15 cellular contexts compared by ENCODE assay signal in the genomic region with DNA sequence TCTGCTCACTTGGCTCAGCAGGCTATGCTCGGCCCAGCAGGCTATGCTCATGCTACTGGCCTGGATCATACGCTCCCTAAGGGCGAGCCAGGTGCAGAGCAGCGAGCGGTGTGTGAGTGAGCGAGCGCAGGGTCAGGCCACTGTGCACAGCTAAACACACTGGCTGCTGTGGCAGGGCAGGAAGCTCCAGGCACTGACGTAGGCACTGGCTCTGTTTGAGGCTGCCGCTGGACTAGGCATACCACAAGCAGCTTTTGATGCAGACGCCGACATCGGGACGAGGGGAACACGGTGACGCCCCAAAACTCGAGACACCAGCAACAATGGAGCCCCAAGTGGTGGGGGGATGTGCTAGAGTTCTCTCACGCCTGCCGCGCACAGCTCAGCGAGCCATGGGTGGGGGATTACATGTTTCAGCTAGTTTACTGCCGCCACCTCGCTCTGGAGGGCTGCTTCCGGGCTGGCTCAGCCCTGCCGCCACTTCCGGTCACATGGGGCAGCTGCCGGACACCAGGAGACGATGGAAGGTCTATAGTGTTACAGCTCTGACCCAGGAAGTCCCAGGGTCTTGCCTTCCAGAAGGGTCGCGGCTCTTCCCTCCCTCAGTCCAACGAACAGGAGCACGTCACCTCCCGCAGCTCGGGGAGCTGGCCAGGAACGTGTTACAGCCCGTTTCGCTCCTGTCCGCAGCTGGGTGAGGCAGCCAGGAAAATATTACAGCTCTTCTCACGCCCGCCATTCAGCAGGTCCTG.
DNase-seq lines count a peak whose midpoint lies in the region; ATAC-seq and TF ChIP-seq lines count a peak whose summit lies in the region.
"Had no signal": no experiment of that assay in that cellular context is flagged by ENCODE, and none has a peak within 500 bp of the region (broad histone marks: within the 10 kb centered on the region; RNA-seq: fewer than 3 reads in every experiment).

No MANE protein-coding gene starts in this region.

- H3K4me3 ChIP-seq in testis = peak overlapping the region; percentile 47 to 55
- H3K4me3 ChIP-seq: heart left ventricle had no signal

- CTCF ChIA-PET in MCF 10A (lab: Yijun Ruan, JAX) = no interaction called here

- H3K27me3 Mint-ChIP-seq in MCF 10A (ENCODE audit: insufficient read depth, unreplicated experiment) (no peaks in the 10 kb centered on the region), chondrocyte (ENCODE audit: low read depth) (no peaks in the 10 kb centered on the region)

- POLR2A ChIA-PET in MCF 10A (lab: Yijun Ruan, JAX) = interaction anchor here (0.7 kb wide), 1 partner anchor 257 kb away, joined by 5 read pairs; no protein-coding TSS in a partner anchor

- DNase-seq in T47D (ENCODE audit: low read depth in 1 of 2, low spot score in 1 of 2) (peak; percentile 40 to 90), MCF 10A (ENCODE audit: unreplicated experiment) (no peak), NCI-H510A (lab: John Stamatoyannopoulos, UW) (peak; percentile 90), chondrocyte (ENCODE audit: low spot score) (peak; percentile 68), testis (peak; percentile 58), mucosa of gallbladder (ENCODE audit: low spot score) (no peak), SK-N-DZ (ENCODE audit: low spot score) (no peak)
- DNase-seq: activated CD4-positive, alpha-beta T cell treated with anti-CD3 and anti-CD28 coated beads, Interleukin-2, amount 50 U/mL, for 48 hours; brain microvascular endothelial cell; Calu3; mammary epithelial cell; MM.1S had no signal

- TF ChIP-seq POLR2A in testis (IDR thresholded peaks at IDR 0.05) = no peak

- H3K27ac Mint-ChIP-seq in MCF 10A (ENCODE audit: low read depth, unreplicated experiment) (no peak overlapping the region), chondrocyte (ENCODE audit: unreplicated experiment) (no peak overlapping the region)
- H3K27ac Mint-ChIP-seq: T-helper 1 cell treated with Interleukin-12 subunit alpha and Interleukin-12 subunit beta and Interleukin-4 antibody, amounts not matched to agents 30 μg/mL and 1 μg/mL, for 36 hours had no signal

- WGBS in testis, 2 donors = 70 to 76% methylated on average over 20 to 39 of the region's 39 CpGs

- no peak for TF ChIP-seq CTCF in MCF 10A (IDR thresholded peaks at IDR 0.05; ENCODE audit: unreplicated experiment)
- no peak for TF ChIP-seq CTCF in chondrocyte (IDR thresholded peaks at IDR 0.05)
- TF ChIP-seq CTCF in testis (IDR thresholded peaks at IDR 0.05) = no peak

- no peaks in the 10 kb centered on the region for H3K4me1 Mint-ChIP-seq in MCF 10A (ENCODE audit: insufficient read depth, unreplicated experiment)
- H3K4me1 Mint-ChIP-seq in chondrocyte (ENCODE audit: low read depth) = no peaks in the 10 kb centered on the region

- H3K9me3 Mint-ChIP-seq in MCF 10A (ENCODE audit: unreplicated experiment) (no peaks in the 10 kb centered on the region), chondrocyte (ENCODE audit: low read depth) (peaks cover 19% of the 10 kb centered on the region)

- no peak overlapping the region for H3K4me3 Mint-ChIP-seq in MCF 10A (ENCODE audit: unreplicated experiment)
- no peak overlapping the region for H3K4me3 Mint-ChIP-seq in chondrocyte (ENCODE audit: unreplicated experiment)
- H3K4me3 Mint-ChIP-seq: T-helper 1 cell treated with Interleukin-12 subunit alpha and Interleukin-12 subunit beta and Interleukin-4 antibody, amounts not matched to agents 30 μg/mL and 1 μg/mL, for 36 hours had no signal

- H3K27me3 ChIP-seq in testis = no peaks in the 10 kb centered on the region
- H3K27me3 ChIP-seq: brain microvascular endothelial cell, heart left ventricle had no signal

- ATAC-seq in HG03432 (IDR thresholded peaks at IDR 0.05; ENCODE audit: unreplicated experiment) = no peak

- no peaks in the 10 kb centered on the region for H3K4me1 ChIP-seq in testis
- H3K4me1 ChIP-seq: heart left ventricle had no signal

- no peaks in the 10 kb centered on the region for H3K36me3 ChIP-seq in testis (ENCODE audit: low read depth, missing control alignments)
- H3K36me3 ChIP-seq: brain microvascular endothelial cell, heart left ventricle had no signal

- no TSS peak for BruUV-seq in MCF 10A (replicated peaks; lab: Mats Ljungman, UMichigan)

- H3K36me3 Mint-ChIP-seq in MCF 10A (ENCODE audit: insufficient read depth, unreplicated experiment) (no peaks in the 10 kb centered on the region), chondrocyte (ENCODE audit: low read depth) (no peaks in the 10 kb centered on the region)

- H3K9me3 ChIP-seq in testis = no peaks in the 10 kb centered on the region

- intact Hi-C loops in MCF 10A (cut with micrococcal nuclease) = no loop called here
- intact Hi-C loops in testis (cut with DNase I; ENCODE audit: low total_unique reads) = no loop called here

- in situ Hi-C loops in T47D (cut with HindIII; ENCODE audit: low pct_unique_long_range_greater_than_20kb, low sequenced_read_pairs) = no loop called here

- no peak overlapping the region for H3K27ac ChIP-seq in testis
- H3K27ac ChIP-seq: brain microvascular endothelial cell, heart left ventricle had no signal

Comparison
In these comparisons a context has a peak if more than half of its experiments do, and no peak if none do; other contexts are left out.
1. DNase-seq: peak in T47D (2 of 2), NCI-H510A (single experiment), chondrocyte (single experiment) and testis (single experiment); none in MCF 10A (single experiment), mucosa of gallbladder (single experiment) and SK-N-DZ (single experiment).